ENCODE assay signal across 17 cellular contexts in genomic region chr10:14385591-14386201, GRCh38. TPM values are rescaled to one million over a fixed set of nuclear protein-coding genes. Genes with fewer than 3 reads are reported as not detected.
DNase-seq lines count a peak whose midpoint lies in the region; ATAC-seq and TF ChIP-seq lines count a peak whose summit lies in the region.
"Had no signal": no experiment of that assay in that cellular context is flagged by ENCODE, and none has a peak within 500 bp of the region (broad histone marks: within the 10 kb centered on the region; RNA-seq: fewer than 3 reads in every experiment).

No MANE protein-coding gene starts in this region.

- H3K27me3 ChIP-seq in A673 (replicated peaks; ENCODE audit: insufficient read depth, low read depth, low read length, poor library complexity) (peaks cover 28% of the 10 kb centered on the region), SJSA1 (replicated peaks) (no peaks in the 10 kb centered on the region), foreskin keratinocyte (no peaks in the 10 kb centered on the region), MG63 (no peaks in the 10 kb centered on the region)

- intact Hi-C loops in A673 (cut with micrococcal nuclease; ENCODE audit: unreplicated experiment) = loop anchor here (2.0 kb wide), 1 partner anchor 93 kb away; no protein-coding TSS in a partner anchor

- DNase-seq in A673 (ENCODE audit: low spot score) (peak; percentile 25), HCEC 1CT (peak; percentile 43), SJSA1 (ENCODE audit: low read depth in 1 of 2, low spot score in 2 of 2) (no peak), foreskin keratinocyte (no peak), MG63 (no peak), GM20000 (ENCODE audit: low spot score) (no peak), GM13976 (ENCODE audit: low spot score) (no peak)
- DNase-seq in activated naive CD4-positive, alpha-beta T cell treated with Interleukin-2 at 50 U/mL for 16 hours = no peak
- DNase-seq: C1 segment of cervical spinal cord; erythroblast; GDM1; mucosa of descending colon; NCI-H2029; NK-92 treated with Interleukin-12 subunit alpha and Interleukin-12 subunit beta, amount 100 ng/mL, for 24 hours; psoas muscle; stimulated activated naive B cell treated with anti-CD40 and anti-IgM and Interleukin-4, amounts not matched to agents 10 μg/mL and 1 μg/mL and 100 μg/mL, for 72 hours; T-cell had no signal

- ATAC-seq in foreskin keratinocyte = no peak
- ATAC-seq: mucosa of descending colon, T-cell had no signal

- no peaks in the 10 kb centered on the region for H3K36me3 ChIP-seq in A673 (ENCODE audit: insufficient read depth, low read length, poor library complexity, severe bottlenecking)
- H3K36me3 ChIP-seq in SJSA1 = no peaks in the 10 kb centered on the region
- H3K36me3 ChIP-seq in MG63 = no peaks in the 10 kb centered on the region

- BruUV-seq in A673 (replicated peaks; lab: Mats Ljungman, UMichigan) = no TSS peak

- H3K4me1 ChIP-seq in A673 (ENCODE audit: insufficient read depth, low read length, poor library complexity, severe bottlenecking) (peaks cover under 1% of the 10 kb centered on the region), SJSA1 (replicated peaks) (peaks cover 28% of the 10 kb centered on the region), foreskin keratinocyte (peaks cover 15% of the 10 kb centered on the region)
- H3K4me1 ChIP-seq: psoas muscle had no signal

- in situ Hi-C loops in GM13976 (cut with MboI; ENCODE audit: low sequenced_read_pairs, unreplicated experiment) = no loop called here

- H3K4me3 ChIP-seq in A673 (ENCODE audit: low read depth, low read length, poor library complexity, severe bottlenecking) = no peak overlapping the region
- H3K4me3 ChIP-seq in SJSA1 = no peak overlapping the region
- no peak overlapping the region for H3K4me3 ChIP-seq in MG63
- H3K4me3 ChIP-seq: mucosa of descending colon, psoas muscle had no signal

- no peak overlapping the region for H3K27ac ChIP-seq in A673 (ENCODE audit: low read depth, low read length, poor library complexity, severe bottlenecking)
- H3K27ac ChIP-seq in SJSA1 = peak overlapping the region; percentile 39
- H3K27ac ChIP-seq in foreskin keratinocyte = no peak overlapping the region
- H3K27ac ChIP-seq: psoas muscle had no signal

- POLR2A ChIA-PET in A673 (lab: Charles Lee; ENCODE audit: low non-redundant PET) = interaction anchor here (0.6 kb wide), 1 partner anchor 8 kb away, joined by 5 read pairs; no protein-coding TSS in a partner anchor

- CTCF ChIA-PET in A673 (lab: Charles Lee) = interaction anchor here (0.5 to 1.2 kb wide), 7 partner anchors 9 to 609 kb away, joined by 3 to 5 read pairs (median 4); no protein-coding TSS in a partner anchor

- H3K9me3 ChIP-seq in A673 (ENCODE audit: low read depth, low read length, poor library complexity, severe bottlenecking) = no peaks in the 10 kb centered on the region
- H3K9me3 ChIP-seq in SJSA1 (replicated peaks) = no peaks in the 10 kb centered on the region
- H3K9me3 ChIP-seq in MG63 = no peaks in the 10 kb centered on the region
- H3K9me3 ChIP-seq: mucosa of descending colon, psoas muscle had no signal

- TF ChIP-seq CTCF in A673 (conservative IDR thresholded peaks at IDR 0.05; ENCODE audit: low read depth, low read length) (peak; percentile 49), foreskin keratinocyte (conservative IDR thresholded peaks at IDR 0.05) (peak; percentile 34), GM20000 (IDR thresholded peaks at IDR 0.05; ENCODE audit: extremely low read depth, missing control alignments) (no peak), GM13976 (IDR thresholded peaks at IDR 0.05; ENCODE audit: borderline replicate concordance, control extremely low read depth, extremely low read depth, insufficient read depth, missing control alignments) (no peak)

RNA-seq across cellular contexts. Expression of gene FRMD4A, which starts 55.0 kb away (rescaled TPM):
- total RNA-seq in A673 (2021) = 26.3 and 29.6 TPM in 2 replicates
- 4.6 and 6.2 TPM in 2 replicates for total RNA-seq in SJSA1 (2014; rRNA removed; shearing (Covaris generic))
- total RNA-seq in foreskin keratinocyte = 23.4 and 29.8 TPM in 2 replicates
- 10.7 and 14.7 TPM in 2 replicates for polyA plus RNA-seq in foreskin keratinocyte
- 2.4 and 8.8 TPM in 2 replicates for total RNA-seq in MG63 (2014; rRNA removed; shearing (Covaris generic); ENCODE audit: low replicate concordance)

Comparison
In these comparisons a context has a peak if more than half of its experiments do, and no peak if none do; other contexts are left out.
1. DNase-seq: peak in A673 (single experiment) and HCEC 1CT (single experiment); none in SJSA1 (0 of 2), foreskin keratinocyte (0 of 2), MG63 (single experiment), activated naive CD4-positive, alpha-beta T cell treated with Interleukin-2 at 50 U/mL for 16 hours (single experiment), GM20000 (single experiment) and GM13976 (single experiment).
2. CTCF ChIP-seq: peak in A673 (single experiment) and foreskin keratinocyte (single experiment); none in GM20000 (single experiment) and GM13976 (single experiment).